ENCODE assay signal across 18 cellular contexts in genomic region chr1:75361260-75361659, GRCh38.
A peak's percentile ranks its signal among the peaks of the same experiment; 100 is the strongest.
DNase-seq lines count a peak whose midpoint lies in the region; ATAC-seq lines count a peak whose summit lies in the region.
"Had no signal": no experiment of that assay in that cellular context is flagged by ENCODE, and none has a peak within 500 bp of the region (broad histone marks: within the 10 kb centered on the region; RNA-seq: fewer than 3 reads in every experiment).

No MANE protein-coding gene starts in this region.

- ATAC-seq in GM18511 (IDR thresholded peaks at IDR 0.05; ENCODE audit: unreplicated experiment) (peak; percentile 53), HG02885 (IDR thresholded peaks at IDR 0.05; ENCODE audit: poor library complexity, unreplicated experiment) (peak; percentile 53), GM18519 (IDR thresholded peaks at IDR 0.05; ENCODE audit: low FRiP score, unreplicated experiment) (no peak), GM18517 (IDR thresholded peaks at IDR 0.05; ENCODE audit: unreplicated experiment) (no peak)
- ATAC-seq: A549, HCT116 had no signal

- DNase-seq in OCI-M1 (lab: John Stamatoyannopoulos, UW) (peak; percentile 28), posterior vena cava (ENCODE audit: low spot score) (no peak)
- DNase-seq: 8988T; C1 segment of cervical spinal cord; Calu3; CD4-positive, alpha-beta memory T cell; COR-L47; DMS53; DMS79 treated with DMSO at 0.1 percent for 48 hours; GF-D8; GM23248; H9 had no signal

- intact Hi-C loops in posterior vena cava (cut with DNase I), result no loop called here

Comparison
In these comparisons a context has a peak if more than half of its experiments do, and no peak if none do; other contexts are left out.
1. ATAC-seq: peak in GM18511 (single experiment) and HG02885 (single experiment); none in GM18519 (single experiment) and GM18517 (single experiment).